ENCODE assay signal across 10 cellular contexts in the genomic region with DNA sequence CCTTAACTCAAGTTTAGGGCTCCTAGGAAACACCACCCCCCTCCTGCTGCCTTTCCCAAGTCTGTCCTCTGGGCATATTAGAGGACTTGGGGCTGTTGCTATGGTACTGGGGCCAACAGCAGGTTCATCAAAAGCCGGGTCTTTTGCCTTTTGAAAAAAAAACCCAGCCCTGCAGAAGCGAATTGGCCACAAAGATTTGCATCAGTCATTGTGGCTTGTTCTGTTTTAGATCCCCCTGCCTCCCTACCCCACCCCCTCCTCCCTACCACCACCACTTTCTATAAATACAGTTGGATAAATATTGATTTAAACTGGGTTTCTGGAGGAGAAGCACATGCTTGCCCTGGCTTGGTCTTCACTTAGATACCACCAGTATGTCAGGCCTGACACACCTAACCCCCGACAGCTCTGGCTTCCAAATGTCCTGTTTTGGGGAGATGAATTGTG. TPM values are rescaled to one million over a fixed set of nuclear protein-coding genes. Genes with fewer than 3 reads are reported as not detected.
DNase-seq lines count a peak whose midpoint lies in the region; ATAC-seq and TF ChIP-seq lines count a peak whose summit lies in the region.
"Had no signal": no experiment of that assay in that cellular context is flagged by ENCODE, and none has a peak within 500 bp of the region (broad histone marks: within the 10 kb centered on the region; RNA-seq: fewer than 3 reads in every experiment).

No MANE protein-coding gene starts in this region.

- H3K4me3 ChIP-seq in muscle layer of colon (ENCODE audit: low read depth in 1 of 2, low read length in 2 of 2): no peak overlapping the region
- H3K4me3 ChIP-seq in uterus: no peak overlapping the region

- no peak overlapping the region for H2BK12ac ChIP-seq in H9 (ENCODE audit: insufficient read length, low read depth, low read length)

- H3K4ac ChIP-seq in H9 (ENCODE audit: low read depth, low read length): no peak overlapping the region

- H3K9ac ChIP-seq in muscle layer of colon (ENCODE audit: low read length): no peak overlapping the region
- no peak overlapping the region for H3K9ac ChIP-seq in H9 (ENCODE audit: extremely low read depth, insufficient read length, low read length)

- H3K9me3 ChIP-seq in muscle layer of colon (ENCODE audit: low read length) (no peaks in the 10 kb centered on the region), uterus (no peaks in the 10 kb centered on the region), H9 (ENCODE audit: control insufficient read depth, low read depth, low read length) (no peaks in the 10 kb centered on the region)

- no peak overlapping the region for H3T11ph ChIP-seq in H9 (ENCODE audit: low read length)

- intact Hi-C loops in uterus (cut with DNase I; ENCODE audit: low total_unique reads): no loop called here

- TF ChIP-seq POLR2A in uterus (IDR thresholded peaks at IDR 0.05): no peak

- H3K27ac Mint-ChIP-seq in H9: no peak overlapping the region

- peaks cover 0 to 2% of the 10 kb centered on the region in 2 experiments; a peak in 3 of 5 replicates for H3K9me3 Mint-ChIP-seq in H9

- ATAC-seq in HG02759 (IDR thresholded peaks at IDR 0.05; ENCODE audit: unreplicated experiment): peak; percentile 25

- H3K23ac ChIP-seq in H9 (ENCODE audit: insufficient read length, low read depth, low read length): no peak overlapping the region

- H3K18ac ChIP-seq in H9 (ENCODE audit: insufficient read length, low read depth, low read length): no peak overlapping the region

- no peak overlapping the region for H2BK5ac ChIP-seq in H9 (ENCODE audit: insufficient read length, low read length)

- peak overlapping the region; percentile 63 for H3K27ac ChIP-seq in muscle layer of colon (ENCODE audit: low read depth, low read length)
- H3K27ac ChIP-seq in uterus: no peak overlapping the region
- no peak overlapping the region for H3K27ac ChIP-seq in H9 (ENCODE audit: insufficient read length, low read depth, low read length)
- H3K27ac ChIP-seq: 22Rv1 had no signal

- no peaks in the 10 kb centered on the region for H4K20me1 ChIP-seq in H9 (ENCODE audit: control insufficient read depth, insufficient read depth, insufficient read length)

- no peaks in the 10 kb centered on the region for H3K79me2 ChIP-seq in H9 (ENCODE audit: insufficient read depth, low read length)

- TF ChIP-seq CTCF in uterus (IDR thresholded peaks at IDR 0.05) (no peak), H9 (conservative IDR thresholded peaks at IDR 0.05) (no peak)

- no peak overlapping the region for H4K5ac ChIP-seq in H9 (ENCODE audit: insufficient read length, low read depth, low read length)

- no peak overlapping the region for H3K14ac ChIP-seq in H9 (ENCODE audit: insufficient read depth, low read length)

- H3K27me3 ChIP-seq in muscle layer of colon (ENCODE audit: control insufficient read depth in 1 of 2, insufficient read depth in 2 of 2, low read length in 2 of 2): no peaks in the 10 kb centered on the region
- H3K27me3 ChIP-seq in uterus: no peaks in the 10 kb centered on the region
- H3K27me3 ChIP-seq in H9 (ENCODE audit: insufficient read depth, low read length): peaks cover 23% of the 10 kb centered on the region; the same call in 1 of the 2 replicates

- H3K4me2 ChIP-seq in H9 (ENCODE audit: insufficient read depth, insufficient read length, low read length): no peak overlapping the region

- DNase-seq in DMS 273 (lab: John Stamatoyannopoulos, UW; ENCODE audit: unreplicated experiment): peak; percentile 17
- no peak for DNase-seq in DMS 273 treated with DMSO at 0.1 percent for 48 hours (lab: John Stamatoyannopoulos, UW)
- peak; percentile 89 for DNase-seq in OCI-M1 (lab: John Stamatoyannopoulos, UW)
- no peak for DNase-seq in uterus
- DNase-seq in DMS114 treated with DMSO at 0.1 percent for 48 hours (lab: John Stamatoyannopoulos, UW; ENCODE audit: unreplicated experiment): no peak
- no peak for DNase-seq in H9
- DNase-seq: NCI-H2081 treated with DMSO at 0.1 percent for 48 hours had no signal

- no peak overlapping the region for H2AK5ac ChIP-seq in H9 (ENCODE audit: insufficient read length, low read length)

- H2BK120ac ChIP-seq in H9 (ENCODE audit: low read depth, low read length, poor library complexity, severe bottlenecking): no peak overlapping the region

- no CpG with 5 or more reads among the region's 3 CpGs for WGBS in H9 (ENCODE audit: extremely low coverage, insufficient read length, low lambda C conversion rate)

- H3K4me1 Mint-ChIP-seq in H9: peaks cover 20 to 31% of the 10 kb centered on the region in 2 experiments

- no peaks in the 10 kb centered on the region for H3K36me3 ChIP-seq in muscle layer of colon (ENCODE audit: insufficient read depth, low read length)
- H3K36me3 ChIP-seq in uterus: no peaks in the 10 kb centered on the region

- H4K91ac ChIP-seq in H9 (ENCODE audit: insufficient read length, low read depth, low read length): no peak overlapping the region

- no peak overlapping the region for H3K4me3 Mint-ChIP-seq in H9

- no peak overlapping the region for H2AFZ ChIP-seq in H9 (ENCODE audit: low read length)

- no peak overlapping the region for H3K56ac ChIP-seq in H9 (ENCODE audit: insufficient read length, low read depth, low read length)

- no peaks in the 10 kb centered on the region; a peak in 1 of 7 replicates for H3K36me3 Mint-ChIP-seq in H9 (ENCODE audit: insufficient read depth in 1 of 3, low read depth in 3 of 3)

- no peak overlapping the region for H4K8ac ChIP-seq in H9 (replicated peaks; ENCODE audit: insufficient read length, low read depth, low read length)

- H3K23me2 ChIP-seq in H9 (ENCODE audit: insufficient read length, low read depth, low read length, poor library complexity, severe bottlenecking): peaks cover 15% of the 10 kb centered on the region

- H2BK15ac ChIP-seq in H9 (ENCODE audit: low read depth, low read length): no peak overlapping the region

- H2BK20ac ChIP-seq in H9 (ENCODE audit: low read depth, low read length, poor library complexity, severe bottlenecking): no peak overlapping the region

- H3K4me1 ChIP-seq in muscle layer of colon (ENCODE audit: insufficient read depth, low read length): peaks cover 60% of the 10 kb centered on the region
- H3K4me1 ChIP-seq in uterus: no peaks in the 10 kb centered on the region
- H3K4me1 ChIP-seq in H9 (ENCODE audit: insufficient read depth, low read length): no peaks in the 10 kb centered on the region; the same call in 1 of the 2 replicates

- peaks cover 81% of the 10 kb centered on the region for H3K27me3 Mint-ChIP-seq in H9 (ENCODE audit: low read depth)

- H3K79me1 ChIP-seq in H9 (ENCODE audit: insufficient read depth, low read depth, low read length, poor library complexity, severe bottlenecking): no peaks in the 10 kb centered on the region

RNA-seq across cellular contexts. Expression of a gene that starts 7.0 kb away (rescaled TPM):
- total RNA-seq in uterus (10 to 100 TPM; 27.4 to 52.9 (median 51.6) TPM), H9 (2021) (5.6 TPM in 2 replicates)

Comparison
In these comparisons a context has a peak if more than half of its experiments do, and no peak if none do; other contexts are left out.
1. DNase-seq: peak in DMS 273 (single experiment) and OCI-M1 (single experiment); none in DMS 273 treated with DMSO at 0.1 percent for 48 hours (single experiment), uterus (0 of 2), DMS114 treated with DMSO at 0.1 percent for 48 hours (single experiment) and H9 (single experiment).